ENCODE assay signal across 1 cellular context in genomic region chr17:75154195-75155106, GRCh38.
A peak's percentile ranks its signal among the peaks of the same experiment; 100 is the strongest.
TF ChIP-seq lines count a peak whose summit lies in the region.

JPT1 (minus strand) TSS chr17:75154512; CDS start chr17:75154397, 115 bp downstream.

TF ChIP-seq in HepG2, 621 proteins besides CTCF, POLR2A, EP300 and RAD21 (continued from another document and continues in another):
- no peak for TF ChIP-seq PTBP1 (IDR thresholded peaks at IDR 0.05; ENCODE audit: low read depth, low read length, poor library complexity, severe bottlenecking)
- TF ChIP-seq RBM39 (IDR thresholded peaks at IDR 0.05; ENCODE audit: low read depth, low read length, poor library complexity, severe bottlenecking): peak; percentile 100
- peak; percentile 52; the same call in 1 of the 2 replicates for TF ChIP-seq ZNF639 (CRISPR knock-in tag; conservative IDR thresholded peaks at IDR 0.05)
- TF ChIP-seq ZKSCAN8 (CRISPR knock-in tag; IDR thresholded peaks at IDR 0.05; ENCODE audit: borderline replicate concordance): 0 out of 2 replicates have a peak, but pooled peaks have one; percentile 30
- TF ChIP-seq NFAT5 (CRISPR knock-in tag; IDR thresholded peaks at IDR 0.05): no peak; the same call in 1 of the 2 replicates
- TF ChIP-seq SP4 (CRISPR knock-in tag; IDR thresholded peaks at IDR 0.05): peak; percentile 86
- TF ChIP-seq IKZF1 (IDR thresholded peaks at IDR 0.05): no peak
- TF ChIP-seq ZSCAN25 (CRISPR knock-in tag; IDR thresholded peaks at IDR 0.05): peak; percentile 81; the same call in 1 of the 2 replicates
- TF ChIP-seq ZNF17 (CRISPR knock-in tag; IDR thresholded peaks at IDR 0.05): no peak
- TF ChIP-seq ZNF234 (CRISPR knock-in tag; conservative IDR thresholded peaks at IDR 0.05): 0 out of 2 replicates have a peak, but pooled peaks have one; percentile 48
- TF ChIP-seq FOXA1 (IDR thresholded peaks at IDR 0.05): no peak
- peak; percentile 2; the same call in 1 of the 2 replicates for TF ChIP-seq FOXA1 (CRISPR knock-in tag; IDR thresholded peaks at IDR 0.05)
- TF ChIP-seq ZNF503 (CRISPR knock-in tag; IDR thresholded peaks at IDR 0.05): peak; percentile 33; the same call in 1 of the 2 replicates
- TF ChIP-seq GATAD2A (CRISPR knock-in tag; IDR thresholded peaks at IDR 0.05): peak; percentile 38; the same call in 1 of the 2 replicates
- no peak for TF ChIP-seq NFE2 (CRISPR knock-in tag; IDR thresholded peaks at IDR 0.05)
- TF ChIP-seq ATF1 (CRISPR knock-in tag; IDR thresholded peaks at IDR 0.05): peak; percentile 63
- TF ChIP-seq ZBTB21 (CRISPR knock-in tag; IDR thresholded peaks at IDR 0.05): no peak
- TF ChIP-seq CENPX (CRISPR knock-in tag; IDR thresholded peaks at IDR 0.05): no peak
- TF ChIP-seq CBX1 (IDR thresholded peaks at IDR 0.05; ENCODE audit: low read depth): peak; percentile 68
- TF ChIP-seq ZNF678 (CRISPR knock-in tag; IDR thresholded peaks at IDR 0.05): no peak
- no peak for TF ChIP-seq FUBP1 (CRISPR knock-in tag; IDR thresholded peaks at IDR 0.05; ENCODE audit: borderline replicate concordance)
- TF ChIP-seq SP1 (IDR thresholded peaks at IDR 0.05): no peak
- TF ChIP-seq SP1 (CRISPR knock-in tag; IDR thresholded peaks at IDR 0.05): peak; percentile 71
- peak; percentile 50 for TF ChIP-seq MED1 (CRISPR knock-in tag; IDR thresholded peaks at IDR 0.05)
- peak; percentile 75; the same call in 1 of the 2 replicates for TF ChIP-seq SNAPC4 (CRISPR knock-in tag; IDR thresholded peaks at IDR 0.05)
- no peak for TF ChIP-seq ZFP36L2 (CRISPR knock-in tag; IDR thresholded peaks at IDR 0.05)
- peak; percentile 31; the same call in 1 of the 2 replicates for TF ChIP-seq ARHGAP35 (CRISPR knock-in tag; IDR thresholded peaks at IDR 0.05; ENCODE audit: borderline replicate concordance)
- TF ChIP-seq IRF2 (CRISPR knock-in tag; IDR thresholded peaks at IDR 0.05): peak; percentile 88
- peak; percentile 42; the same call in 1 of the 2 replicates for TF ChIP-seq BCL6 (CRISPR knock-in tag; IDR thresholded peaks at IDR 0.05)
- TF ChIP-seq ZNF362 (CRISPR knock-in tag; IDR thresholded peaks at IDR 0.05; ENCODE audit: borderline replicate concordance): no peak
- no peak for TF ChIP-seq ZNF512B (CRISPR knock-in tag; IDR thresholded peaks at IDR 0.05; ENCODE audit: borderline replicate concordance)
- no peak; the same call in 1 of the 2 replicates for TF ChIP-seq ZNF331 (CRISPR knock-in tag; IDR thresholded peaks at IDR 0.05)
- no peak for TF ChIP-seq ATF3 (CRISPR knock-in tag; IDR thresholded peaks at IDR 0.05)
- TF ChIP-seq ZIK1 (CRISPR knock-in tag; IDR thresholded peaks at IDR 0.05; ENCODE audit: borderline replicate concordance, low read depth): peak; percentile 67
- no peak for TF ChIP-seq SATB2 (CRISPR knock-in tag; IDR thresholded peaks at IDR 0.05)
- 0 out of 2 replicates have a peak, but pooled peaks have one; percentile 39 for TF ChIP-seq DDIT3 (CRISPR knock-in tag; IDR thresholded peaks at IDR 0.05)
- peak; percentile 64; the same call in 1 of the 2 replicates for TF ChIP-seq ETV5 (CRISPR knock-in tag; IDR thresholded peaks at IDR 0.05; ENCODE audit: borderline replicate concordance)
- TF ChIP-seq CBX2 (IDR thresholded peaks at IDR 0.05; ENCODE audit: low read depth, low read length): no peak
- no peak for TF ChIP-seq CBX2 (CRISPR knock-in tag; IDR thresholded peaks at IDR 0.05; ENCODE audit: low read depth)
- peak; percentile 88 for TF ChIP-seq ASH2L (IDR thresholded peaks at IDR 0.05; ENCODE audit: insufficient read length, low read depth, low read length)
- peak; percentile 95 for TF ChIP-seq ZNF160 (CRISPR knock-in tag; IDR thresholded peaks at IDR 0.05)
- no peak for TF ChIP-seq BRCA1 (CRISPR knock-in tag; IDR thresholded peaks at IDR 0.05)
